12 cellular contexts compared by ENCODE assay signal in genomic region chr20:33838035-33838864, GRCh38. TPM values are rescaled to one million over a fixed set of nuclear protein-coding genes. Genes with fewer than 3 reads are reported as not detected.
DNase-seq lines count a peak whose midpoint lies in the region; ATAC-seq and TF ChIP-seq lines count a peak whose summit lies in the region.
"Had no signal": no experiment of that assay in that cellular context is flagged by ENCODE, and none has a peak within 500 bp of the region (broad histone marks: within the 10 kb centered on the region; RNA-seq: fewer than 3 reads in every experiment).

No MANE protein-coding gene starts in this region.

- no peak overlapping the region for H3K4me3 ChIP-seq in left ventricle myocardium inferior
- no peak overlapping the region for H3K4me3 ChIP-seq in upper lobe of right lung

- POLR2A ChIA-PET in activated B cell treated with CpG ODN at 0.5 μM for 24 hours (lab: Charles Lee), result no interaction called here

- peaks cover 4% of the 10 kb centered on the region for H3K36me3 ChIP-seq in left ventricle myocardium inferior
- peaks cover 6% of the 10 kb centered on the region for H3K36me3 ChIP-seq in upper lobe of right lung

- H3K4me3 Mint-ChIP-seq in activated B cell treated with CpG ODN at 0.5 μM for 24 hours, result peak overlapping the region; percentile 32

- TF ChIP-seq CTCF in left ventricle myocardium inferior (IDR thresholded peaks at IDR 0.05; ENCODE audit: borderline replicate concordance) (no peak), activated B cell treated with CpG ODN at 0.5 μM for 24 hours (IDR thresholded peaks at IDR 0.05) (no peak), upper lobe of right lung (IDR thresholded peaks at IDR 0.05) (no peak)

- peaks cover 50% of the 10 kb centered on the region for H3K36me3 Mint-ChIP-seq in activated B cell treated with CpG ODN at 0.5 μM for 24 hours (ENCODE audit: low read depth)

- no peaks in the 10 kb centered on the region for H3K27me3 Mint-ChIP-seq in activated B cell treated with CpG ODN at 0.5 μM for 24 hours

- H3K4me1 ChIP-seq in left ventricle myocardium inferior (peaks cover 96% of the 10 kb centered on the region), upper lobe of right lung (peaks cover 78% of the 10 kb centered on the region)

- H3K4me1 Mint-ChIP-seq in activated B cell treated with CpG ODN at 0.5 μM for 24 hours, result peaks cover 87% of the 10 kb centered on the region

- peak overlapping the region; percentile 61 for H3K27ac Mint-ChIP-seq in activated B cell treated with CpG ODN at 0.5 μM for 24 hours

- H3K9me3 ChIP-seq in left ventricle myocardium inferior (replicated peaks), result no peaks in the 10 kb centered on the region
- H3K9me3 ChIP-seq in upper lobe of right lung, result no peaks in the 10 kb centered on the region

- H3K9me3 Mint-ChIP-seq in activated B cell treated with CpG ODN at 0.5 μM for 24 hours, result no peaks in the 10 kb centered on the region

- H3K27me3 ChIP-seq in left ventricle myocardium inferior (ENCODE audit: low read depth), result no peaks in the 10 kb centered on the region
- H3K27me3 ChIP-seq in upper lobe of right lung, result no peaks in the 10 kb centered on the region

- CTCF ChIA-PET in activated B cell treated with CpG ODN at 0.5 μM for 24 hours (lab: Charles Lee), result no interaction called here

- DNase-seq in left ventricle myocardium inferior, result no peak
- DNase-seq in Right ventricle myocardium inferior (ENCODE audit: missing footprints), result no peak
- DNase-seq in activated B cell treated with CpG ODN at 0.5 μM for 24 hours, result no peak
- DNase-seq in left colon, result no peak
- DNase-seq in upper lobe of right lung, result no peak
- DNase-seq in cerebellar nuclear complex (lab: John Stamatoyannopoulos, UW), result no peak
- no peak for DNase-seq in NCI-H146 treated with DMSO at 0.1 percent for 48 hours (lab: John Stamatoyannopoulos, UW; ENCODE audit: unreplicated experiment)
- DNase-seq: AML-193, NCI-H2081, Right ventricle myocardium superior had no signal

- peak overlapping the region; percentile 73 for H3K27ac ChIP-seq in left ventricle myocardium inferior (replicated peaks)
- no peak overlapping the region for H3K27ac ChIP-seq in upper lobe of right lung

- intact Hi-C loops in left ventricle myocardium inferior (cut with micrococcal nuclease) (no loop called here), Right ventricle myocardium inferior (cut with DNase I) (loop anchor here (5.0 kb wide), 1 partner anchor 106 kb away; the partner anchor contains the start of gene ZNF341), activated B cell treated with CpG ODN at 0.5 μM for 24 hours (cut with micrococcal nuclease) (no loop called here), left colon (cut with DNase I, micrococcal nuclease) (no loop called here), upper lobe of right lung (cut with DNase I) (no loop called here)

- ATAC-seq in Right ventricle myocardium inferior, result no peak
- no peak for ATAC-seq in activated B cell treated with CpG ODN at 0.5 μM for 24 hours (ENCODE audit: low read depth)
- peak; percentile 69 for ATAC-seq in left colon
- ATAC-seq in upper lobe of right lung, result peak; percentile 19
- no peak for ATAC-seq in GM21619 (IDR thresholded peaks at IDR 0.05; ENCODE audit: unreplicated experiment)
- ATAC-seq: activated CD4-positive, CD25-positive, alpha-beta regulatory T cell treated with anti-CD3 and anti-CD28 coated beads, Interleukin-2, amount 50 U/mL, for 24 hours had no signal

RNA-seq across cellular contexts. Expression of gene CHMP4B, which starts 27.1 kb away (rescaled TPM):
- total RNA-seq in left ventricle myocardium inferior (104 TPM), Right ventricle myocardium inferior (108 TPM), activated B cell treated with CpG ODN at 0.5 μM for 24 hours (116 and 121 TPM in 2 replicates), left colon (100 to 1,000 TPM; 166 to 233 TPM), upper lobe of right lung (86.6 TPM)

Comparison
In these comparisons a context has a peak if more than half of its experiments do, and no peak if none do; other contexts are left out.
1. ATAC-seq: peak in left colon (single experiment) and upper lobe of right lung (single experiment); none in Right ventricle myocardium inferior (single experiment), activated B cell treated with CpG ODN at 0.5 μM for 24 hours (single experiment) and GM21619 (single experiment).